17 cellular contexts compared by ENCODE assay signal in the genomic region with DNA sequence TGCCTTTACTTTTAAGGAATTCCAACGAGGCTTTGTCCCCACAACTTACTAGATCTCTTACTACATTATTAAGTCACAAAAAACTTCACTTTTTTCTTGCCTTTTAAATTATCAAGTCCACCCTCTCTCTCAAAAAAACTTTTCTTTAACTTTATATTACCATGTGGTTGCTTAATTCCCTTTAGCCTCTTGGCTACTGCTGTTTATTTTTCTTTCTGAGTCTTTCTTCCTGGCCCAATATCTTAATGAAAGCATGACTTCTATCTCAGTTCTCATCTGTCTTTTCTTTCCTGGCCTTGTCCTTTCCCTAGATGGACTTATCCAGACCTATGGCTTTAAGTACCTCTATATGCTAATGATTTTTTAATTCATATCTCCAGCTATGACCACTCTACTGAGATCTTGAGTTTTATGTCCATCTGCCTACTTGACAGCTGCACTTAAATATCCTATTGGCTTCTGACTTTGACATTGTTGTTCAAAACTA.
"Had no signal": no experiment of that assay in that cellular context is flagged by ENCODE, and none has a peak within 500 bp of the region (broad histone marks: within the 10 kb centered on the region; RNA-seq: fewer than 3 reads in every experiment).

No MANE protein-coding gene starts in this region.

- H3K4me1 Mint-ChIP-seq: immature natural killer cell; naive thymus-derived CD4-positive, alpha-beta T cell had no signal

- H3K36me3 ChIP-seq: colonic mucosa, gastroesophageal sphincter, ovary, suprapubic skin, thyroid gland had no signal

- FAIRE-seq: small intestine, urothelium cell line had no signal

- H3K27ac ChIP-seq: colonic mucosa, gastroesophageal sphincter, ovary, suprapubic skin, thyroid gland had no signal

- ATAC-seq: gastroesophageal sphincter; naive thymus-derived CD4-positive, alpha-beta T cell; right cardiac atrium; stimulated activated naive CD8-positive, alpha-beta T cell treated with anti-CD3 and anti-CD28 coated beads, Interleukin-15, Interleukin-2, amounts not matched to agents 100 U/mL and 50 U/mL, for 24 hours had no signal

- H3K4me3 ChIP-seq: colonic mucosa, gastroesophageal sphincter, ovary, suprapubic skin, thyroid gland had no signal

- H3K4me1 ChIP-seq: colonic mucosa, gastroesophageal sphincter, suprapubic skin had no signal

- H3K36me3 Mint-ChIP-seq: immature natural killer cell; naive thymus-derived CD4-positive, alpha-beta T cell; type B pancreatic cell had no signal

- H3K27me3 Mint-ChIP-seq: naive thymus-derived CD4-positive, alpha-beta T cell; type B pancreatic cell had no signal

- H3K27ac Mint-ChIP-seq: immature natural killer cell; naive thymus-derived CD4-positive, alpha-beta T cell; nephron progenitor cell; type B pancreatic cell had no signal

- H3K4me3 Mint-ChIP-seq: immature natural killer cell; naive thymus-derived CD4-positive, alpha-beta T cell; nephron progenitor cell; type B pancreatic cell had no signal

- H3K9me3 ChIP-seq: colonic mucosa, gastroesophageal sphincter, ovary, suprapubic skin, thyroid gland had no signal

- H3K9me3 Mint-ChIP-seq: type B pancreatic cell had no signal

- DNase-seq: colonic mucosa; dermis blood vessel endothelial cell; immature natural killer cell; kidney; mammary epithelial cell; naive thymus-derived CD4-positive, alpha-beta T cell; nephron progenitor cell; ovary; right cardiac atrium; small intestine; stimulated activated CD4-positive, alpha-beta T cell treated with anti-CD3 and anti-CD28 coated beads, Interleukin-2, amount 100 ng/mL, for 48 hours; stimulated activated naive CD8-positive, alpha-beta T cell treated with anti-CD3 and anti-CD28 coated beads, Interleukin-15, Interleukin-2, amounts not matched to agents 100 U/mL and 50 U/mL, for 24 hours; thyroid gland had no signal

- H3K27me3 ChIP-seq: colonic mucosa, gastroesophageal sphincter, ovary, suprapubic skin, thyroid gland had no signal
